8 cellular contexts compared by ENCODE assay signal in the genomic region with DNA sequence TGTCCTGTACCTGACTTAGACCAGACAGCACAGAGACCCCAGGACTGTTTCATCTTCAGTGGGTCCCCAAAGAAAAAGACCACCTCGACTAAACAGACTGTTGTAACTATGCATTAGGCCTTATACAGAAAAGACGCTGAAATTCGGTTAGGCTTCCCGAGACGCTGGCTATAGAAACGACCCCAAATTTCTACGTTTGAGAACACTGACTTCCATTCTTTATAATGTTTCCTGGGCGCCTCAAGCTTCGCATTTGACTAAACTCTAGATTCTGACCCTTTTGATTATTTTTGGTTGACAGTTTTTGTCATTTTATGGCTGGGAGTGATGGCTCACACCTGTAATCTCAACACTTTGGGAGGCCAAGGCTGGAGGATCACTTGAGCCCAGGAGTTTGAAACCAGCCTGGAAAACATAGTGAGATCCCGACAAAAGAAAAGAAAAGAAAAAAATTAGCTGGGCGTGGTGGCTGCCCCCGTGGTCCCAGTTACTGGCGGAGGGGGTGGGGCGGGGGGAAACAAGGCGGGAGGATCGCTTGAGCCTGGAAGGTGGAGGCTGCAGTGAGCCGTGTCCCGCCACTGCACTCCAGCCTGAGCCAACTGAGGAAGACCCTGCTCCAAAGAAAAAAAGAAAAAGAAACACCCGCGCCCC. TPM values are rescaled to one million over a fixed set of nuclear protein-coding genes. Genes with fewer than 3 reads are reported as not detected.
DNase-seq lines count a peak whose midpoint lies in the region; ATAC-seq and TF ChIP-seq lines count a peak whose summit lies in the region.

No MANE protein-coding gene starts in this region.

- ATAC-seq in HG02678 (IDR thresholded peaks at IDR 0.05; ENCODE audit: unreplicated experiment) = no peak
- no peak for ATAC-seq in HG03025 (IDR thresholded peaks at IDR 0.05; ENCODE audit: low FRiP score, unreplicated experiment)
- no peak for ATAC-seq in GM19395 (IDR thresholded peaks at IDR 0.05; ENCODE audit: unreplicated experiment)

- H3K4me2 ChIP-seq in H9 (ENCODE audit: insufficient read depth, insufficient read length, low read length) (peak overlapping the region; percentile 34), skeletal muscle satellite cell (ENCODE audit: low read length) (peak overlapping the region; percentile 83)

- H3K36me3 ChIP-seq in left ventricle myocardium inferior (no peaks in the 10 kb centered on the region), skeletal muscle satellite cell (ENCODE audit: insufficient read depth, low read length) (no peaks in the 10 kb centered on the region)

- intact Hi-C loops in left ventricle myocardium inferior (cut with micrococcal nuclease) = no loop called here

- H3K23me2 ChIP-seq in H9 (ENCODE audit: insufficient read length, low read depth, low read length, poor library complexity, severe bottlenecking) = peaks cover 6% of the 10 kb centered on the region

- no peaks in the 10 kb centered on the region for H3K4me1 ChIP-seq in H9 (ENCODE audit: insufficient read depth, low read length)
- peaks cover 48% of the 10 kb centered on the region for H3K4me1 ChIP-seq in left ventricle myocardium inferior
- peaks cover 48% of the 10 kb centered on the region for H3K4me1 ChIP-seq in skeletal muscle satellite cell (ENCODE audit: control insufficient read depth, insufficient read depth, low read length)

- no peak overlapping the region for H2BK15ac ChIP-seq in H9 (ENCODE audit: low read depth, low read length)

- peaks cover 22% of the 10 kb centered on the region; the same call in 1 of the 2 replicates for H3K79me2 ChIP-seq in H9 (ENCODE audit: insufficient read depth, low read length)

- no peaks in the 10 kb centered on the region for H4K20me1 ChIP-seq in H9 (ENCODE audit: control insufficient read depth, insufficient read depth, insufficient read length)

- no peak overlapping the region for H3K27ac ChIP-seq in H9 (ENCODE audit: insufficient read length, low read depth, low read length)
- H3K27ac ChIP-seq in left ventricle myocardium inferior (replicated peaks) = peak overlapping the region; percentile 98

- no peaks in the 10 kb centered on the region for H3K9me3 ChIP-seq in H9 (ENCODE audit: control insufficient read depth, low read depth, low read length)
- no peaks in the 10 kb centered on the region for H3K9me3 ChIP-seq in left ventricle myocardium inferior (replicated peaks)
- H3K9me3 ChIP-seq in skeletal muscle satellite cell (replicated peaks; ENCODE audit: low read length) = no peaks in the 10 kb centered on the region

- peak overlapping the region; percentile 80 to 88 for H3K4me3 Mint-ChIP-seq in H9

- peaks cover 2% of the 10 kb centered on the region for H3K79me1 ChIP-seq in H9 (ENCODE audit: insufficient read depth, low read depth, low read length, poor library complexity, severe bottlenecking)

- H3K18ac ChIP-seq in H9 (ENCODE audit: insufficient read length, low read depth, low read length) = no peak overlapping the region

- no peak overlapping the region for H3T11ph ChIP-seq in H9 (ENCODE audit: low read length)

- DNase-seq in H9 = peak; percentile 47
- peak; percentile 38 for DNase-seq in left ventricle myocardium inferior
- no peak for DNase-seq in NOMO-1 treated with dmso at 0.1 percent for 144 hours (lab: John Stamatoyannopoulos, UW; ENCODE audit: unreplicated experiment)

- peak overlapping the region; percentile 77 for H3K4me3 ChIP-seq in WI38 (ENCODE audit: low read depth, low read length)
- peak overlapping the region; percentile 98 for H3K4me3 ChIP-seq in left ventricle myocardium inferior
- peak overlapping the region; percentile 97 for H3K4me3 ChIP-seq in skeletal muscle satellite cell (ENCODE audit: low read length)

- no peak for TF ChIP-seq CTCF in H9 (conservative IDR thresholded peaks at IDR 0.05)
- no peak for TF ChIP-seq CTCF in WI38 (IDR thresholded peaks at IDR 0.05; ENCODE audit: low read depth, low read length)
- TF ChIP-seq CTCF in left ventricle myocardium inferior (IDR thresholded peaks at IDR 0.05; ENCODE audit: borderline replicate concordance) = no peak

- no peak overlapping the region for H2BK5ac ChIP-seq in H9 (ENCODE audit: insufficient read length, low read length)

- no peaks in the 10 kb centered on the region; a peak in 2 of 5 replicates for H3K9me3 Mint-ChIP-seq in H9

- H3K23ac ChIP-seq in H9 (ENCODE audit: insufficient read length, low read depth, low read length) = no peak overlapping the region

- no peak overlapping the region for H2BK120ac ChIP-seq in H9 (ENCODE audit: low read depth, low read length, poor library complexity, severe bottlenecking)

- H3K4ac ChIP-seq in H9 (ENCODE audit: low read depth, low read length) = no peak overlapping the region

- peak overlapping the region; percentile 84 for H3K9ac ChIP-seq in H9 (ENCODE audit: extremely low read depth, insufficient read length, low read length)
- peak overlapping the region; percentile 99 for H3K9ac ChIP-seq in skeletal muscle satellite cell (ENCODE audit: low read depth, low read length)

- no peaks in the 10 kb centered on the region; a peak in 1 of 7 replicates for H3K36me3 Mint-ChIP-seq in H9 (ENCODE audit: insufficient read depth in 1 of 3, low read depth in 3 of 3)

- H3K56ac ChIP-seq in H9 (ENCODE audit: insufficient read length, low read depth, low read length) = no peak overlapping the region

- H2BK12ac ChIP-seq in H9 (ENCODE audit: insufficient read length, low read depth, low read length) = no peak overlapping the region

- peak overlapping the region; percentile 91; the same call in 1 of the 2 replicates for H3K14ac ChIP-seq in H9 (ENCODE audit: insufficient read depth, low read length)

- H3K4me1 Mint-ChIP-seq in H9 = peaks cover 27 to 28% of the 10 kb centered on the region in 2 experiments

- no peaks in the 10 kb centered on the region for H3K27me3 Mint-ChIP-seq in H9 (ENCODE audit: low read depth)

- H4K8ac ChIP-seq in H9 (replicated peaks; ENCODE audit: insufficient read length, low read depth, low read length) = no peak overlapping the region

- H2AFZ ChIP-seq in H9 (ENCODE audit: low read length) = no peak overlapping the region

- no peak overlapping the region for H2AK5ac ChIP-seq in H9 (ENCODE audit: insufficient read length, low read length)

- H3K27me3 ChIP-seq in H9 (ENCODE audit: insufficient read depth, low read length) (no peaks in the 10 kb centered on the region), left ventricle myocardium inferior (ENCODE audit: low read depth) (no peaks in the 10 kb centered on the region), skeletal muscle satellite cell (ENCODE audit: control insufficient read depth, insufficient read depth, low read length) (no peaks in the 10 kb centered on the region)

- WGBS in H9 (ENCODE audit: extremely low coverage, insufficient read length, low lambda C conversion rate) = no CpG with 5 or more reads among the region's 20 CpGs

- H3K27ac Mint-ChIP-seq in H9 = peak overlapping the region; percentile 92 to 94 (median 93)

- no peak overlapping the region for H4K5ac ChIP-seq in H9 (ENCODE audit: insufficient read length, low read depth, low read length)

- H4K91ac ChIP-seq in H9 (ENCODE audit: insufficient read length, low read depth, low read length) = no peak overlapping the region

- no peak overlapping the region for H2BK20ac ChIP-seq in H9 (ENCODE audit: low read depth, low read length, poor library complexity, severe bottlenecking)

RNA-seq across cellular contexts. Expression of a gene that starts 0.9 kb away (rescaled TPM):
- total RNA-seq in H9 (2021) = 27.9 and 32.9 TPM in 2 replicates
- 21.4 TPM for total RNA-seq in left ventricle myocardium inferior
- 15.7 and 17.7 TPM in 2 replicates for total RNA-seq in skeletal muscle satellite cell (2012; rRNA removed)
